Comparison of ENCODE assay signal across 8 cellular contexts in genomic region chr19:47729468-47729798, GRCh38.
DNase-seq lines count a peak whose midpoint lies in the region; TF ChIP-seq lines count a peak whose summit lies in the region.

No MANE protein-coding gene starts in this region.

- H3K4me1 Mint-ChIP-seq in activated naive CD4-positive, alpha-beta T cell treated with anti-CD3 and anti-CD28 coated beads, Interleukin-2, amount 50 U/mL, for 24 hours, result peaks cover 16% of the 10 kb centered on the region

- CTCF ChIA-PET in GM10248 (lab: Yijun Ruan, JAX), result interaction anchor here (0.8 to 1.2 kb wide), 2 partner anchors 17 to 134 kb away, joined by 3 read pairs; partner anchors contain the start of gene EHD2

- no peak for DNase-seq in activated naive CD4-positive, alpha-beta T cell (lab: John Stamatoyannopoulos, UW)
- DNase-seq in amniotic stem cell (lab: John Stamatoyannopoulos, UW), result peak; percentile 39
- no peak for DNase-seq in SKM-1 (lab: John Stamatoyannopoulos, UW; ENCODE audit: unreplicated experiment)
- no peak for DNase-seq in stimulated activated CD4-positive, alpha-beta T cell treated with anti-CD3 and anti-CD28 coated beads, Interleukin-2, amount 100 ng/mL, for 48 hours
- no peak for DNase-seq in GM10248 (ENCODE audit: extremely low spot score)

- POLR2A ChIA-PET in GM10248 (lab: Yijun Ruan, JAX), result interaction anchor here (0.6 kb wide), 1 partner anchor 14 kb away, joined by 3 read pairs; no protein-coding TSS in a partner anchor

- TF ChIP-seq CTCF in GM10248 (IDR thresholded peaks at IDR 0.05; ENCODE audit: control extremely low read depth, extremely low read depth, low read depth, missing control alignments), result no peak

- H3K36me3 ChIP-seq in iPS-15b (ENCODE audit: control insufficient read depth, insufficient read depth, low read length), result peaks cover 3% of the 10 kb centered on the region

- no peaks in the 10 kb centered on the region for H3K9me3 Mint-ChIP-seq in activated naive CD4-positive, alpha-beta T cell treated with anti-CD3 and anti-CD28 coated beads, Interleukin-2, amount 50 U/mL, for 24 hours

- H3K4me1 ChIP-seq in iPS-15b (ENCODE audit: control insufficient read depth, insufficient read depth, low read length), result peaks cover 5% of the 10 kb centered on the region

- H3K27me3 ChIP-seq in iPS-15b (ENCODE audit: control insufficient read depth, insufficient read depth, low read length), result no peaks in the 10 kb centered on the region

- no peak overlapping the region for H3K27ac Mint-ChIP-seq in activated naive CD4-positive, alpha-beta T cell treated with anti-CD3 and anti-CD28 coated beads, Interleukin-2, amount 50 U/mL, for 24 hours

- H3K36me3 Mint-ChIP-seq in activated naive CD4-positive, alpha-beta T cell treated with anti-CD3 and anti-CD28 coated beads, Interleukin-2, amount 50 U/mL, for 24 hours, result no peaks in the 10 kb centered on the region

- H3K9me3 ChIP-seq in iPS-15b (ENCODE audit: control insufficient read depth, insufficient read depth, low read length), result no peaks in the 10 kb centered on the region

- H3K27ac ChIP-seq in skin epidermis, result peak overlapping the region in 20 of 21 experiments; percentile 42 to 90 (median 77)

- peak overlapping the region; percentile 24 for H3K9ac ChIP-seq in iPS-15b (ENCODE audit: low read depth, low read length)

- H3K4me3 Mint-ChIP-seq in activated naive CD4-positive, alpha-beta T cell treated with anti-CD3 and anti-CD28 coated beads, Interleukin-2, amount 50 U/mL, for 24 hours, result peak overlapping the region; percentile 72

- H3K4me3 ChIP-seq in iPS-15b (ENCODE audit: low read depth, low read length) (peak overlapping the region; percentile 56), skin epidermis (peak overlapping the region in 3 of 7 experiments; percentile 8 to 35 (median 30))

- peaks cover 14% of the 10 kb centered on the region for H3K27me3 Mint-ChIP-seq in activated naive CD4-positive, alpha-beta T cell treated with anti-CD3 and anti-CD28 coated beads, Interleukin-2, amount 50 U/mL, for 24 hours
